Comparison of ENCODE assay signal across 1 cellular context in genomic region chr13:111050539-111050879, GRCh38.
TF ChIP-seq lines count a peak whose summit lies in the region.

No MANE protein-coding gene starts in this region.

TF ChIP-seq in HepG2, 621 proteins besides CTCF, POLR2A, EP300 and RAD21 (continued from another document):
- TF ChIP-seq, protein P1, sequence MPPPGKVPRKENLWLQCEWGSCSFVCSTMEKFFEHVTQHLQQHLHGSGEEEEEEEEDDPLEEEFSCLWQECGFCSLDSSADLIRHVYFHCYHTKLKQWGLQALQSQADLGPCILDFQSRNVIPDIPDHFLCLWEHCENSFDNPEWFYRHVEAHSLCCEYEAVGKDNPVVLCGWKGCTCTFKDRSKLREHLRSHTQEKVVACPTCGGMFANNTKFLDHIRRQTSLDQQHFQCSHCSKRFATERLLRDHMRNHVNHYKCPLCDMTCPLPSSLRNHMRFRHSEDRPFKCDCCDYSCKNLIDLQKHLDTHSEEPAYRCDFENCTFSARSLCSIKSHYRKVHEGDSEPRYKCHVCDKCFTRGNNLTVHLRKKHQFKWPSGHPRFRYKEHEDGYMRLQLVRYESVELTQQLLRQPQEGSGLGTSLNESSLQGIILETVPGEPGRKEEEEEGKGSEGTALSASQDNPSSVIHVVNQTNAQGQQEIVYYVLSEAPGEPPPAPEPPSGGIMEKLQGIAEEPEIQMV (CRISPR knock-in tag; IDR thresholded peaks at IDR 0.05; ENCODE audit: low read depth) = no peak
- TF ChIP-seq ZNF292 (CRISPR knock-in tag; IDR thresholded peaks at IDR 0.05; ENCODE audit: borderline replicate concordance, low read depth) (no peak), MYPOP (CRISPR knock-in tag; IDR thresholded peaks at IDR 0.05) (no peak)
